ENCODE assay signal across 15 cellular contexts in genomic region chr4:106803107-106803506, GRCh38.
"Had no signal": no experiment of that assay in that cellular context is flagged by ENCODE, and none has a peak within 500 bp of the region (broad histone marks: within the 10 kb centered on the region; RNA-seq: fewer than 3 reads in every experiment).

No MANE protein-coding gene starts in this region.

- H3K36me3 ChIP-seq: cardiac muscle cell, WERI-Rb-1 had no signal

- H3K4me1 ChIP-seq: testis had no signal

- H3K9me3 ChIP-seq: testis had no signal

- DNase-seq: activated CD4-positive, alpha-beta memory T cell treated with anti-CD3 and anti-CD28 coated beads, Interleukin-2, amount 10 ng/mL, durations not matched to agents 7 days and 5 days; activated CD4-positive, alpha-beta T cell treated with anti-CD3 and anti-CD28 coated beads for 36 hours; activated CD8-positive, alpha-beta memory T cell treated with anti-CD3 and anti-CD28 coated beads, Interleukin-2, amount 50 U/mL, for 4 hours; effector CD4-positive, alpha-beta T cell; glutamatergic neuron; mammary epithelial cell; stimulated activated CD4-positive, alpha-beta T cell treated with anti-CD3 and anti-CD28 coated beads, Interleukin-15, amount 100 ng/mL, for 24 hours; stimulated activated CD4-positive, alpha-beta T cell treated with anti-CD3 and anti-CD28 coated beads, Interleukin-4, amount 100 ng/mL, for 24 hours; T-helper 1 cell; testis had no signal

- H3K27ac Mint-ChIP-seq: activated CD4-positive, alpha-beta memory T cell treated with anti-CD3 and anti-CD28 coated beads, Interleukin-2, amount 10 ng/mL, durations not matched to agents 7 days and 5 days; activated CD4-positive, alpha-beta T cell treated with anti-CD3 and anti-CD28 coated beads for 36 hours; nephron; stimulated activated naive CD8-positive, alpha-beta T cell treated with anti-CD3 and anti-CD28 coated beads, Interleukin-15, Interleukin-2, amounts not matched to agents 100 ng/mL and 50 ng/mL, for 24 hours had no signal

- H3K4me3 Mint-ChIP-seq: activated CD4-positive, alpha-beta memory T cell treated with anti-CD3 and anti-CD28 coated beads, Interleukin-2, amount 10 ng/mL, durations not matched to agents 7 days and 5 days; activated CD4-positive, alpha-beta T cell treated with anti-CD3 and anti-CD28 coated beads for 36 hours; nephron; stimulated activated naive CD8-positive, alpha-beta T cell treated with anti-CD3 and anti-CD28 coated beads, Interleukin-15, Interleukin-2, amounts not matched to agents 100 ng/mL and 50 ng/mL, for 24 hours had no signal

- H3K27me3 ChIP-seq: cardiac muscle cell, testis had no signal

- H3K27me3 Mint-ChIP-seq: activated CD4-positive, alpha-beta memory T cell treated with anti-CD3 and anti-CD28 coated beads, Interleukin-2, amount 10 ng/mL, durations not matched to agents 7 days and 5 days; activated CD4-positive, alpha-beta T cell treated with anti-CD3 and anti-CD28 coated beads for 36 hours; stimulated activated naive CD8-positive, alpha-beta T cell treated with anti-CD3 and anti-CD28 coated beads, Interleukin-15, Interleukin-2, amounts not matched to agents 100 ng/mL and 50 ng/mL, for 24 hours had no signal

- H3K4me1 Mint-ChIP-seq: activated CD4-positive, alpha-beta memory T cell treated with anti-CD3 and anti-CD28 coated beads, Interleukin-2, amount 10 ng/mL, durations not matched to agents 7 days and 5 days; activated CD4-positive, alpha-beta T cell treated with anti-CD3 and anti-CD28 coated beads for 36 hours; nephron had no signal

- ATAC-seq: activated CD4-positive, alpha-beta T cell treated with anti-CD3 and anti-CD28 coated beads for 36 hours; left lobe of liver had no signal

- H3K4me3 ChIP-seq: cardiac muscle cell, testis had no signal

- H3K9me3 Mint-ChIP-seq: activated CD4-positive, alpha-beta memory T cell treated with anti-CD3 and anti-CD28 coated beads, Interleukin-2, amount 10 ng/mL, durations not matched to agents 7 days and 5 days; nephron had no signal
